Comparison of ENCODE assay signal across 17 cellular contexts in the genomic region with DNA sequence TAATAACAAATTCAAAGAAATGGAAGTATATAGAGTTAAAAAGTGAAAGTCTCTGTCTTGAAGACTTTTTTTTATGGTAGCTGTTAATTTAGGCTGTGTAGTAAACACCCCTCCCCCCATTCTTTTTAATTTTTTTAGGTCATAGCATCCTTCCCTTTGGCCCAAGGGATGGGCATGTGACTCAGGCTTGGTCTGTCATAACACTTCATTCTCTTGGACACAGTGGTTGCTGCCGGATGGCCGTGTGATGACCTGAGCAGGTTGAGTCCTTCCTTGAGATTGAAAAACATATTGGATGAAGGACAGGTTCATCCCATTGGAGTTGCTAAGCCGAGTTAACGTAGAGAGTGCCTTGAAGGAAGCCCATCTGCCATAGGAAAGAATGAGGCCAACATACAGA. TPM values are rescaled to one million over a fixed set of nuclear protein-coding genes. Genes with fewer than 3 reads are reported as not detected.
DNase-seq lines count a peak whose midpoint lies in the region; ATAC-seq and TF ChIP-seq lines count a peak whose summit lies in the region.
"Had no signal": no experiment of that assay in that cellular context is flagged by ENCODE, and none has a peak within 500 bp of the region (broad histone marks: within the 10 kb centered on the region; RNA-seq: fewer than 3 reads in every experiment).

No MANE protein-coding gene starts in this region.

- intact Hi-C loops in left ventricle myocardium superior (cut with micrococcal nuclease), result no loop called here
- intact Hi-C loops in right cardiac atrium (cut with DNase I), result no loop called here
- intact Hi-C loops in psoas muscle (cut with DNase I), result loop anchor here in 1 of 2 donors (5.0 to 10.0 kb wide), 2 partner anchors 49 to 72 kb away; no protein-coding TSS in a partner anchor

- no peak for TF ChIP-seq CTCF in psoas muscle (IDR thresholded peaks at IDR 0.05)

- no peak overlapping the region for H3K4me3 ChIP-seq in right cardiac atrium (ENCODE audit: low read length)
- H3K4me3 ChIP-seq in psoas muscle, result no peak overlapping the region
- H3K4me3 ChIP-seq: GM12878, GM23338 had no signal

- H3K4me1 ChIP-seq in right cardiac atrium (ENCODE audit: control insufficient read depth, insufficient read depth, low read length) (peaks cover 14% of the 10 kb centered on the region), psoas muscle (peaks cover 70% of the 10 kb centered on the region)

- no peaks in the 10 kb centered on the region for H3K9me3 ChIP-seq in right cardiac atrium (ENCODE audit: control insufficient read depth, low read length)
- H3K9me3 ChIP-seq in psoas muscle, result no peaks in the 10 kb centered on the region

- WGBS in right cardiac atrium, result 94% methylated on average over 4 of the region's 4 CpGs
- WGBS in psoas muscle, 3 donors, result 79 to 94% (median 81%) methylated on average over 4 of the region's 4 CpGs

- ATAC-seq in left ventricle myocardium superior (peak; percentile 20), right cardiac atrium (no peak), esophagus mucosa (peak; percentile 64), psoas muscle (peak in 3 of 4 donors; percentile 63 to 66 (median 64)), HG02970 (IDR thresholded peaks at IDR 0.05; ENCODE audit: low FRiP score, unreplicated experiment) (no peak)
- ATAC-seq: GM12878, GM23338, HCT116 had no signal

- no peaks in the 10 kb centered on the region for H3K36me3 ChIP-seq in psoas muscle (ENCODE audit: insufficient read depth in 1 of 2, low read depth in 1 of 2)

- no peak for DNase-seq in left ventricle myocardium superior
- no peak for DNase-seq in right cardiac atrium
- DNase-seq in psoas muscle, result no peak
- DNase-seq in DMS153 (lab: John Stamatoyannopoulos, UW), result no peak
- DNase-seq: C1 segment of cervical spinal cord; Calu3; CD4-positive, alpha-beta memory T cell; COR-L47; DMS79; EL; GDM1; H9 had no signal

- H3K27me3 ChIP-seq in right cardiac atrium (ENCODE audit: control insufficient read depth, insufficient read depth) (no peaks in the 10 kb centered on the region), psoas muscle (ENCODE audit: insufficient read depth in 3 of 3, low read length in 2 of 3) (no peaks in the 10 kb centered on the region)

- no peak overlapping the region for H3K27ac ChIP-seq in right cardiac atrium (ENCODE audit: low read length)
- H3K27ac ChIP-seq in psoas muscle, result no peak overlapping the region

RNA-seq across cellular contexts. Expression of gene NCOA1, which starts 14.5 kb away (rescaled TPM):
- 34.3 TPM for total RNA-seq in left ventricle myocardium superior
- 10 to 100 TPM; 31.8 to 37.1 (median 35.2) TPM for total RNA-seq in right cardiac atrium
- polyA plus RNA-seq in right cardiac atrium, result 11.8 TPM
- 27.9 TPM for total RNA-seq in esophagus mucosa
- total RNA-seq in psoas muscle, result 10 to 100 TPM; 44.2 to 78.1 (median 53.9) TPM
- 10 to 100 TPM; 12.8 to 23.0 (median 19.1) TPM for polyA plus RNA-seq in psoas muscle

Comparison
In these comparisons a context has a peak if more than half of its experiments do, and no peak if none do; other contexts are left out.
1. ATAC-seq: peak in left ventricle myocardium superior (single experiment), esophagus mucosa (single experiment) and psoas muscle (3 of 4); none in right cardiac atrium (0 of 2) and HG02970 (single experiment).